22 cellular contexts compared by ENCODE assay signal in the genomic region with DNA sequence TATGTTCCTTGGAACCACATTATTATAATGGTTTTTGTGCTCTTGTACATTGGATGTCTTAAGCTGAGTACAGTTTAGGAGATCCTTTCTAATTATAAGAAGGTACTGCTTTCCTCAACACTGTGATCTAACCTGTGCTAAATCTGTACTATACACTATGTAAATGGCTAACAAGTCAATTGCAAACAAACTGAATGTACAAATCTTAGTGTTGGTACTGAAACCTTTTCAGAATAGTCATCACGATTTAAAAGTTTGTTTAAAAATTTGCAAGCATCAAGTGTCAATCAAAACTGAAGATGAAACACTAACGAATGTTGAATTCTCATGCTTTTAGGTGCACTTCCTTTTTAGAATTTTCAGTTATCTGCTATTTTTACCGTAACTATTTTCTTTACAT.
DNase-seq lines count a peak whose midpoint lies in the region; ATAC-seq and TF ChIP-seq lines count a peak whose summit lies in the region.
"Had no signal": no experiment of that assay in that cellular context is flagged by ENCODE, and none has a peak within 500 bp of the region (broad histone marks: within the 10 kb centered on the region; RNA-seq: fewer than 3 reads in every experiment).

No MANE protein-coding gene starts in this region.

- ATAC-seq in GM18870 (IDR thresholded peaks at IDR 0.05; ENCODE audit: unreplicated experiment) (peak; percentile 51), HG02973 (IDR thresholded peaks at IDR 0.05; ENCODE audit: unreplicated experiment) (peak; percentile 39), mucosa of descending colon (no peak)
- ATAC-seq: SK-N-SH treated with all-trans-retinoic acid at 6 μM for 48 hours had no signal

- H3K27me3 ChIP-seq in DOHH2 (ENCODE audit: control insufficient read depth, low read length) (no peaks in the 10 kb centered on the region), SU-DHL-6 (ENCODE audit: low read length) (no peaks in the 10 kb centered on the region), stomach (no peaks in the 10 kb centered on the region)

- H3K9ac ChIP-seq in SU-DHL-6 (ENCODE audit: low read length) = no peak overlapping the region

- 70 to 86% (median 79%) methylated on average over 3 of the region's 3 CpGs for WGBS in stomach, 5 donors

- peak overlapping the region; percentile 50 for H3K27ac ChIP-seq in DOHH2 (ENCODE audit: low read depth, low read length)
- H3K27ac ChIP-seq in SU-DHL-6 (ENCODE audit: low read depth, low read length) = peak overlapping the region; percentile 81
- no peak overlapping the region for H3K27ac ChIP-seq in stomach
- H3K27ac ChIP-seq: PC-9, RWPE1 had no signal

- H3K79me2 ChIP-seq in DOHH2 (ENCODE audit: control insufficient read depth, low read length) (no peaks in the 10 kb centered on the region), SU-DHL-6 (ENCODE audit: insufficient read depth, low read length) (no peaks in the 10 kb centered on the region)

- TF ChIP-seq POLR2A in stomach (IDR thresholded peaks at IDR 0.05) = no peak

- no peak for TF ChIP-seq CTCF in DOHH2 (IDR thresholded peaks at IDR 0.05; ENCODE audit: low read depth, low read length, poor library complexity, severe bottlenecking)
- no peak for TF ChIP-seq CTCF in SU-DHL-6 (IDR thresholded peaks at IDR 0.05; ENCODE audit: insufficient read depth, low read length, poor library complexity, severe bottlenecking)
- no peak for TF ChIP-seq CTCF in stomach (IDR thresholded peaks at IDR 0.05)
- no peak for TF ChIP-seq CTCF in mucosa of descending colon (IDR thresholded peaks at IDR 0.05)

- peak overlapping the region; percentile 75 for H2AFZ ChIP-seq in SU-DHL-6 (ENCODE audit: low read depth, low read length, severe bottlenecking)
- H2AFZ ChIP-seq: PC-9 had no signal

- TF ChIP-seq EP300 in stomach (IDR thresholded peaks at IDR 0.05) = no peak

- H3K9me2 ChIP-seq in DOHH2 (replicated peaks; ENCODE audit: control insufficient read depth, low read length) (no peaks in the 10 kb centered on the region), SU-DHL-6 (replicated peaks; ENCODE audit: insufficient read depth, low read length) (no peaks in the 10 kb centered on the region)

- H3K36me3 ChIP-seq in DOHH2 (ENCODE audit: control insufficient read depth, low read length) (no peaks in the 10 kb centered on the region), SU-DHL-6 (ENCODE audit: low read length) (no peaks in the 10 kb centered on the region), stomach (no peaks in the 10 kb centered on the region), mucosa of descending colon (ENCODE audit: low read depth) (no peaks in the 10 kb centered on the region)

- H3K4me2 ChIP-seq in DOHH2 (ENCODE audit: low read length) (peak overlapping the region; percentile 64), SU-DHL-6 (ENCODE audit: low read depth, low read length, poor library complexity, severe bottlenecking) (peak overlapping the region; percentile 46)
- H3K4me2 ChIP-seq: PC-9 had no signal

- intact Hi-C loops in stomach (cut with DNase I; ENCODE audit: low total_unique reads) = no loop called here
- intact Hi-C loops in mucosa of descending colon (cut with DNase I, micrococcal nuclease) = no loop called here

- H3K9me3 ChIP-seq in DOHH2 (ENCODE audit: control insufficient read depth, insufficient read depth, low read length) (no peaks in the 10 kb centered on the region), SU-DHL-6 (ENCODE audit: insufficient read depth, low read length) (no peaks in the 10 kb centered on the region), stomach (no peaks in the 10 kb centered on the region), mucosa of descending colon (no peaks in the 10 kb centered on the region)

- peak overlapping the region; percentile 42 for H3K4me3 ChIP-seq in DOHH2 (ENCODE audit: low read length)
- no peak overlapping the region for H3K4me3 ChIP-seq in SU-DHL-6 (ENCODE audit: insufficient read depth, low read length, poor library complexity, severe bottlenecking)
- no peak overlapping the region for H3K4me3 ChIP-seq in stomach
- H3K4me3 ChIP-seq in mucosa of descending colon = no peak overlapping the region
- H3K4me3 ChIP-seq: PC-9 had no signal

- H4K20me1 ChIP-seq in DOHH2 (ENCODE audit: control insufficient read depth, insufficient read depth, low read depth, low read length) = no peaks in the 10 kb centered on the region
- H4K20me1 ChIP-seq in SU-DHL-6 (ENCODE audit: low read depth, low read length) = no peaks in the 10 kb centered on the region

- H3F3A ChIP-seq in DOHH2 (ENCODE audit: control insufficient read depth, insufficient read depth) (no peaks in the 10 kb centered on the region), SU-DHL-6 (ENCODE audit: insufficient read depth) (no peaks in the 10 kb centered on the region; the same call in 1 of the 2 replicates)

- DNase-seq in activated effector memory CD4-positive, alpha-beta T cell treated with Interleukin-2 at 50 U/mL for 16 hours = no peak
- no peak for DNase-seq in stomach
- DNase-seq in C1 segment of cervical spinal cord (lab: John Stamatoyannopoulos, UW) = no peak
- DNase-seq in mucosa of descending colon = no peak
- DNase-seq: 8988T; CD4-positive, CD25-positive, alpha-beta regulatory T cell; COR-L47; GF-D8; HFFc6; NCI-H1105; NCI-H1694; NCI-H510A treated with DMSO at 0.1 percent for 48 hours; NCI-H82; PC-9; SIG-M5; T-helper 1 cell had no signal

- H3K4me1 ChIP-seq in DOHH2 (ENCODE audit: control insufficient read depth, low read length) (peaks cover 53% of the 10 kb centered on the region), stomach (no peaks in the 10 kb centered on the region), mucosa of descending colon (ENCODE audit: low read depth) (no peaks in the 10 kb centered on the region)

Comparison
In these comparisons a context has a peak if more than half of its experiments do, and no peak if none do; other contexts are left out.
1. H3K27ac ChIP-seq: peak in DOHH2 (single experiment) and SU-DHL-6 (single experiment); none in stomach (0 of 5).